7 cellular contexts compared by ENCODE assay signal in genomic region chr7:141700848-141701371, GRCh38. TPM values are rescaled to one million over a fixed set of nuclear protein-coding genes. Genes with fewer than 3 reads are reported as not detected.
DNase-seq lines count a peak whose midpoint lies in the region; ATAC-seq and TF ChIP-seq lines count a peak whose summit lies in the region.

No MANE protein-coding gene starts in this region.

- H3K27ac ChIP-seq in KMS-11 (no peak overlapping the region), skin epidermis (peak overlapping the region in 17 of 21 experiments; percentile 65 to 90 (median 84))

- no peaks in the 10 kb centered on the region for H3K27me3 ChIP-seq in KMS-11 (ENCODE audit: insufficient read depth, low read depth)

- no peaks in the 10 kb centered on the region for H3K79me2 ChIP-seq in KMS-11 (ENCODE audit: insufficient read depth, low read depth)

- H3K9ac ChIP-seq in KMS-11 = no peak overlapping the region

- TF ChIP-seq CTCF in GM12875 (IDR thresholded peaks at IDR 0.05; ENCODE audit: borderline replicate concordance, insufficient read depth, low read depth, low read length) = no peak
- no peak for TF ChIP-seq CTCF in KMS-11 (conservative IDR thresholded peaks at IDR 0.05; ENCODE audit: low read depth, low read length)

- no peak overlapping the region; the same call in 1 of the 2 replicates for H2AFZ ChIP-seq in KMS-11 (ENCODE audit: low read depth)

- peaks cover 3% of the 10 kb centered on the region for H3K36me3 Mint-ChIP-seq in activated naive CD8-positive, alpha-beta T cell treated with anti-CD3 and anti-CD28 coated beads for 36 hours

- H3K4me3 Mint-ChIP-seq in activated naive CD8-positive, alpha-beta T cell treated with anti-CD3 and anti-CD28 coated beads for 36 hours = peak overlapping the region; percentile 73

- no peaks in the 10 kb centered on the region for H3K36me3 ChIP-seq in KMS-11 (ENCODE audit: insufficient read depth)

- peaks cover 51% of the 10 kb centered on the region for H3K4me1 Mint-ChIP-seq in activated naive CD8-positive, alpha-beta T cell treated with anti-CD3 and anti-CD28 coated beads for 36 hours

- H3K4me2 ChIP-seq in KMS-11 = peak overlapping the region; percentile 39

- H3K4me1 ChIP-seq in KMS-11 (ENCODE audit: low read depth, poor library complexity, severe bottlenecking) = peaks cover 30% of the 10 kb centered on the region

- H3K9me3 ChIP-seq in iPS-18c (ENCODE audit: control insufficient read depth, insufficient read depth, low read length) = no peaks in the 10 kb centered on the region

- DNase-seq in activated naive CD8-positive, alpha-beta T cell treated with anti-CD3 and anti-CD28 coated beads for 36 hours = no peak
- no peak for DNase-seq in NCI-H1694 (lab: John Stamatoyannopoulos, UW)

- H4K20me1 ChIP-seq in KMS-11 (ENCODE audit: insufficient read depth) = no peaks in the 10 kb centered on the region

- H3K4me3 ChIP-seq in GM12875 (ENCODE audit: low read depth, low read length) = peak overlapping the region; percentile 70
- no peak overlapping the region for H3K4me3 ChIP-seq in KMS-11 (IDR thresholded peaks at IDR 0.05; ENCODE audit: insufficient read depth, low read depth, low read length)
- H3K4me3 ChIP-seq in iPS-18c (ENCODE audit: insufficient read depth, low read depth, low read length) = peak overlapping the region; percentile 57
- H3K4me3 ChIP-seq in skin epidermis = peak overlapping the region; percentile 46 to 96 (median 81)

- ATAC-seq in GM21737 (IDR thresholded peaks at IDR 0.05; ENCODE audit: unreplicated experiment) = no peak

- H3K27ac Mint-ChIP-seq in activated naive CD8-positive, alpha-beta T cell treated with anti-CD3 and anti-CD28 coated beads for 36 hours = peak overlapping the region; percentile 2

- H3K27me3 Mint-ChIP-seq in activated naive CD8-positive, alpha-beta T cell treated with anti-CD3 and anti-CD28 coated beads for 36 hours = peaks cover 5% of the 10 kb centered on the region

- no peaks in the 10 kb centered on the region for H3K9me3 Mint-ChIP-seq in activated naive CD8-positive, alpha-beta T cell treated with anti-CD3 and anti-CD28 coated beads for 36 hours

RNA-seq across cellular contexts. Expression of gene DENND11, which starts 1.1 kb away (rescaled TPM):
- 10 to 100 TPM; 29.9 to 32.9 TPM for total RNA-seq in activated naive CD8-positive, alpha-beta T cell treated with anti-CD3 and anti-CD28 coated beads for 36 hours

RNA-seq across cellular contexts. Expression of gene WEE2, which starts 7.2 kb away (rescaled TPM):
- total RNA-seq in activated naive CD8-positive, alpha-beta T cell treated with anti-CD3 and anti-CD28 coated beads for 36 hours = not detected

RNA-seq across cellular contexts. Expression of gene SSBP1, which starts 37.2 kb away (rescaled TPM):
- total RNA-seq in activated naive CD8-positive, alpha-beta T cell treated with anti-CD3 and anti-CD28 coated beads for 36 hours = 100 to 1,000 TPM; 309 to 318 TPM
